In the genomic region with DNA sequence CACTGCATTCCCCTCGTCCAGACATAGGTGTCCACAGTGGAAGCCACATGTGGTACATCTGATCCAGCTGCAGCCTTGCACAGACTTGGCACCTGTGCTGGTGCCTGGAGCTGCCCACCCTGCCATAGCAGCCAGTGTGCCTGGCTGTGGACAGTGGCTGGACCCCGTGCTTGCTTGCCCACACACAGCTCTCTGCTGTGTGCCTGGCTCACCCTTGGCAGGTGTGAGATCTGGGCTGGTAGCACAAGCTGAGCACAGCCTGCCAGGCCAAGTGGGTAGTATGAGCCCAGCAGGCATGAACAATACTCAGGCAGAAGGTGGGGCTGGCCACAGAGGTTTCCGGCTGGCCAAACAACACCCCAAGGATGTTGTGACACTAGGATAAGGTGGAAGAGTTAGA, we compare ENCODE assay signal across 20 cellular contexts.
DNase-seq lines count a peak whose midpoint lies in the region; ATAC-seq and TF ChIP-seq lines count a peak whose summit lies in the region.
"Had no signal": no experiment of that assay in that cellular context is flagged by ENCODE, and none has a peak within 500 bp of the region (broad histone marks: within the 10 kb centered on the region; RNA-seq: fewer than 3 reads in every experiment).

No MANE protein-coding gene starts in this region.

- no peaks in the 10 kb centered on the region for H3K4me1 Mint-ChIP-seq in natural killer cell treated with Interleukin-12 subunit alpha and Interleukin-12 subunit beta and Interleukin-15 and Interleukin-18, amount 100 ng/mL, for 72 hours (ENCODE audit: low read depth in 2 of 2)
- H3K4me1 Mint-ChIP-seq in natural killer cell: no peaks in the 10 kb centered on the region
- H3K4me1 Mint-ChIP-seq: B cell, IgD-negative memory B cell had no signal

- no peaks in the 10 kb centered on the region for H3K4me1 ChIP-seq in neuronal stem cell (ENCODE audit: control insufficient read depth in 2 of 2, insufficient read depth in 1 of 2, low read depth in 1 of 2, low read length in 2 of 2)
- no peaks in the 10 kb centered on the region for H3K4me1 ChIP-seq in upper lobe of left lung
- H3K4me1 ChIP-seq: A549; BLaER1 treated with 17β-estradiol and CSF1 and Interleukin-3, amounts not matched to agents 10 nM and 100 nM had no signal

- intact Hi-C loops in natural killer cell (cut with micrococcal nuclease): no loop called here

- no peak overlapping the region for H2BK15ac ChIP-seq in neuronal stem cell (ENCODE audit: low read length)

- peak; percentile 20 to 45 for ATAC-seq in natural killer cell treated with Interleukin-12 subunit alpha and Interleukin-12 subunit beta and Interleukin-15 and Interleukin-18, amount 100 ng/mL, for 72 hours
- no peak for ATAC-seq in natural killer cell
- ATAC-seq in upper lobe of left lung (ENCODE audit: low FRiP score in 2 of 2): peak; percentile 34 to 42
- ATAC-seq: A549; CD8-positive, alpha-beta T cell; HCT116 had no signal

- no peaks in the 10 kb centered on the region for H3K27me3 Mint-ChIP-seq in natural killer cell treated with Interleukin-12 subunit alpha and Interleukin-12 subunit beta and Interleukin-15 and Interleukin-18, amount 100 ng/mL, for 72 hours
- no peaks in the 10 kb centered on the region for H3K27me3 Mint-ChIP-seq in natural killer cell (ENCODE audit: low read depth in 2 of 2)
- H3K27me3 Mint-ChIP-seq: B cell, IgD-negative memory B cell had no signal

- TF ChIP-seq CTCF in natural killer cell (IDR thresholded peaks at IDR 0.05): no peak
- TF ChIP-seq CTCF in upper lobe of left lung (IDR thresholded peaks at IDR 0.05): no peak

- no peak overlapping the region for H3K14ac ChIP-seq in neuronal stem cell (ENCODE audit: low read length)

- H3K27me3 ChIP-seq in neuronal stem cell (ENCODE audit: control insufficient read depth in 3 of 3, insufficient read depth in 3 of 3, low read depth in 1 of 3, low read length in 3 of 3) (no peaks in the 10 kb centered on the region), upper lobe of left lung (no peaks in the 10 kb centered on the region)
- H3K27me3 ChIP-seq: BLaER1 treated with 17β-estradiol and CSF1 and Interleukin-3, amounts not matched to agents 10 nM and 100 nM had no signal

- peak overlapping the region; percentile 84 for H3K4ac ChIP-seq in neuronal stem cell (ENCODE audit: low read length)

- H3K4me3 ChIP-seq in neuronal stem cell (ENCODE audit: low read length in 2 of 2) (no peak overlapping the region), upper lobe of left lung (no peak overlapping the region)
- H3K4me3 ChIP-seq: A549; BLaER1 treated with 17β-estradiol and CSF1 and Interleukin-3, amounts not matched to agents 10 nM and 100 nM had no signal

- H2AFZ ChIP-seq in neuronal stem cell (ENCODE audit: low read length): no peak overlapping the region

- H4K8ac ChIP-seq in neuronal stem cell (ENCODE audit: low read depth, low read length): peak overlapping the region; percentile 65

- H2BK5ac ChIP-seq in neuronal stem cell (ENCODE audit: low read length): no peak overlapping the region

- no peaks in the 10 kb centered on the region for H3K36me3 Mint-ChIP-seq in natural killer cell treated with Interleukin-12 subunit alpha and Interleukin-12 subunit beta and Interleukin-15 and Interleukin-18, amount 100 ng/mL, for 72 hours
- no peaks in the 10 kb centered on the region for H3K36me3 Mint-ChIP-seq in natural killer cell
- H3K36me3 Mint-ChIP-seq: CD8-positive, alpha-beta T cell; IgD-negative memory B cell had no signal

- H2BK120ac ChIP-seq in neuronal stem cell (ENCODE audit: low read depth, low read length): no peak overlapping the region

- H2BK12ac ChIP-seq in neuronal stem cell (ENCODE audit: low read length): peak overlapping the region; percentile 58

- no peak overlapping the region for H3K4me3 Mint-ChIP-seq in natural killer cell treated with Interleukin-12 subunit alpha and Interleukin-12 subunit beta and Interleukin-15 and Interleukin-18, amount 100 ng/mL, for 72 hours
- no peak overlapping the region for H3K4me3 Mint-ChIP-seq in natural killer cell
- H3K4me3 Mint-ChIP-seq: B cell; CD8-positive, alpha-beta T cell; HFFc6; IgD-negative memory B cell had no signal

- no CpG with 5 or more reads among the region's 3 CpGs for WGBS in neuronal stem cell (ENCODE audit: extremely low coverage in 2 of 2, insufficient read length in 2 of 2, insufficient replicate concordance in 1 of 2), 2 donors
- 90 to 94% methylated on average over 1 to 2 of the region's 3 CpGs for WGBS in upper lobe of left lung, 2 donors

- DNase-seq in natural killer cell treated with Interleukin-12 subunit alpha and Interleukin-12 subunit beta and Interleukin-15 and Interleukin-18, amount 100 ng/mL, for 72 hours (ENCODE audit: low spot score): no peak
- no peak for DNase-seq in natural killer cell
- DNase-seq in neuronal stem cell (ENCODE audit: low spot score): no peak
- DNase-seq in upper lobe of left lung: peak in 1 of 2 donors; percentile 42
- DNase-seq in mucosa of gallbladder (ENCODE audit: low spot score): no peak
- DNase-seq in NOMO-1 (lab: John Stamatoyannopoulos, UW; ENCODE audit: unreplicated experiment in 2 of 2): no peak
- no peak for DNase-seq in SIG-M5 treated with dmso at 0.1 percent for 504 hours (lab: John Stamatoyannopoulos, UW; ENCODE audit: unreplicated experiment)
- DNase-seq: Calu3; CD8-positive, alpha-beta T cell; DMS79 treated with DMSO at 0.1 percent for 48 hours; GF-D8; GOT3; H7; HFFc6 had no signal

- no peak overlapping the region for H3K9ac ChIP-seq in neuronal stem cell (ENCODE audit: low read depth, low read length, poor library complexity)
- H3K9ac ChIP-seq: BLaER1 treated with 17β-estradiol and CSF1 and Interleukin-3, amounts not matched to agents 10 nM and 100 nM had no signal

- H3K27ac Mint-ChIP-seq in natural killer cell treated with Interleukin-12 subunit alpha and Interleukin-12 subunit beta and Interleukin-15 and Interleukin-18, amount 100 ng/mL, for 72 hours: no peak overlapping the region
- no peak overlapping the region for H3K27ac Mint-ChIP-seq in natural killer cell
- H3K27ac Mint-ChIP-seq: B cell; CD8-positive, alpha-beta T cell; HFFc6; IgD-negative memory B cell had no signal

- no peak overlapping the region for H3K27ac ChIP-seq in neuronal stem cell (replicated peaks; ENCODE audit: low read length)
- H3K27ac ChIP-seq in upper lobe of left lung: no peak overlapping the region
- H3K27ac ChIP-seq: 22Rv1; A549; BLaER1 treated with 17β-estradiol and CSF1 and Interleukin-3, amounts not matched to agents 10 nM and 100 nM had no signal

- H3K9me3 ChIP-seq in neuronal stem cell (replicated peaks in 1 of 2; ENCODE audit: control insufficient read depth in 2 of 2, insufficient read depth in 1 of 2, low read depth in 1 of 2, low read length in 2 of 2) (peaks cover 2 to 7% of the 10 kb centered on the region in 2 donors), upper lobe of left lung (no peaks in the 10 kb centered on the region)
- H3K9me3 ChIP-seq: A549 had no signal

- H4K91ac ChIP-seq in neuronal stem cell (ENCODE audit: low read depth, low read length, poor library complexity): no peak overlapping the region

- H3K79me1 ChIP-seq in neuronal stem cell (ENCODE audit: low read depth, low read length): no peaks in the 10 kb centered on the region

- H3K9me3 Mint-ChIP-seq in natural killer cell treated with Interleukin-12 subunit alpha and Interleukin-12 subunit beta and Interleukin-15 and Interleukin-18, amount 100 ng/mL, for 72 hours: no peaks in the 10 kb centered on the region
- no peaks in the 10 kb centered on the region for H3K9me3 Mint-ChIP-seq in natural killer cell
- H3K9me3 Mint-ChIP-seq: CD8-positive, alpha-beta T cell; HFFc6 had no signal

- TF ChIP-seq POLR2A in upper lobe of left lung (IDR thresholded peaks at IDR 0.05): no peak

- H3K4me2 ChIP-seq in neuronal stem cell (ENCODE audit: insufficient read depth, low read length, poor library complexity, severe bottlenecking): no peak overlapping the region
- H3K4me2 ChIP-seq: A549; BLaER1 treated with 17β-estradiol and CSF1 and Interleukin-3, amounts not matched to agents 10 nM and 100 nM had no signal

- peak overlapping the region; percentile 89 for H3K23ac ChIP-seq in neuronal stem cell (ENCODE audit: low read depth, low read length, poor library complexity)

- no peaks in the 10 kb centered on the region for H3K36me3 ChIP-seq in neuronal stem cell (replicated peaks in 1 of 2; ENCODE audit: control insufficient read depth in 2 of 2, insufficient read depth in 2 of 2, low read length in 2 of 2)
- no peaks in the 10 kb centered on the region for H3K36me3 ChIP-seq in upper lobe of left lung
- H3K36me3 ChIP-seq: BLaER1 treated with 17β-estradiol and CSF1 and Interleukin-3, amounts not matched to agents 10 nM and 100 nM had no signal

- no peak overlapping the region for H2AK5ac ChIP-seq in neuronal stem cell (ENCODE audit: low read depth, low read length)

- H3K18ac ChIP-seq in neuronal stem cell (ENCODE audit: low read length): peak overlapping the region; percentile 80

- no peak for TF ChIP-seq EP300 in upper lobe of left lung (IDR thresholded peaks at IDR 0.05)

Comparison
In these comparisons a context has a peak if more than half of its experiments do, and no peak if none do; other contexts are left out.
1. ATAC-seq: peak in natural killer cell treated with Interleukin-12 subunit alpha and Interleukin-12 subunit beta and Interleukin-15 and Interleukin-18, amount 100 ng/mL, for 72 hours (2 of 2) and upper lobe of left lung (2 of 2); none in natural killer cell (0 of 3).